Comparison of ENCODE assay signal across 18 cellular contexts in genomic region chr5:16140944-16141343, GRCh38. TPM values are rescaled to one million over a fixed set of nuclear protein-coding genes. Genes with fewer than 3 reads are reported as not detected.
"Had no signal": no experiment of that assay in that cellular context is flagged by ENCODE, and none has a peak within 500 bp of the region (broad histone marks: within the 10 kb centered on the region; RNA-seq: fewer than 3 reads in every experiment).

No MANE protein-coding gene starts in this region.

- H3K27me3 ChIP-seq: cardiac muscle cell, esophagus muscularis mucosa, transverse colon, vagina had no signal

- H3K4me3 ChIP-seq: cardiac muscle cell, coronary artery, esophagus muscularis mucosa, transverse colon, vagina had no signal

- ATAC-seq: activated T-helper 17 cell treated with anti-CD3 and anti-CD28 coated beads, Interleukin-2, amount 50 U/mL, for 72 hours; natural killer cell; stimulated activated memory B cell treated with anti-CD40 and anti-IgM and Interleukin-4, amounts not matched to agents 10 μg/mL and 1 μg/mL and 100 μg/mL, for 72 hours had no signal

- H3K9me3 ChIP-seq: transverse colon, vagina had no signal

- H3K27ac ChIP-seq: cardiac muscle cell, coronary artery, esophagus muscularis mucosa, transverse colon, vagina had no signal

- H3K4me1 ChIP-seq: transverse colon, vagina had no signal

- H3K36me3 ChIP-seq: cardiac muscle cell, esophagus muscularis mucosa, transverse colon, vagina had no signal

- DNase-seq: activated CD4-positive, CD25-positive, alpha-beta regulatory T cell treated with anti-CD3 and anti-CD28 coated beads, Interleukin-2, amount 50 U/mL, for 72 hours; activated naive CD4-positive, alpha-beta T cell treated with Interleukin-2 at 50 U/mL for 16 hours; aorta; effector CD4-positive, alpha-beta T cell; hippocampal formation; kidney; mesendoderm; natural killer cell; transverse colon had no signal

RNA-seq across cellular contexts. Expression of gene MARCHF11, which starts 38.6 kb away (rescaled TPM):
- total RNA-seq: activated T-helper 17 cell treated with anti-CD3 and anti-CD28 coated beads, Interleukin-2, amount 50 U/mL, for 72 hours; aorta; kidney; natural killer cell; renal cortical epithelial cell; subcutaneous adipose tissue; transverse colon; vagina had no signal
- polyA plus RNA-seq: aorta, liver had no signal
